9 cellular contexts compared by ENCODE assay signal in genomic region chr1:7752512-7753417, GRCh38. TPM values are rescaled to one million over a fixed set of nuclear protein-coding genes. Genes with fewer than 3 reads are reported as not detected.
DNase-seq lines count a peak whose midpoint lies in the region; ATAC-seq and TF ChIP-seq lines count a peak whose summit lies in the region.
"Had no signal": no experiment of that assay in that cellular context is flagged by ENCODE, and none has a peak within 500 bp of the region (broad histone marks: within the 10 kb centered on the region; RNA-seq: fewer than 3 reads in every experiment).

No MANE protein-coding gene starts in this region.

- peak overlapping the region in 7 of 11 experiments; percentile 4 to 39 (median 17); a peak in 7 of 22 replicates for H3K9ac ChIP-seq in BLaER1 treated with 17β-estradiol and CSF1 and Interleukin-3, amounts not matched to agents 10 nM and 100 nM

- peak overlapping the region in 2 of 11 experiments; percentile 27 to 38; a peak in 3 of 22 replicates for H3K27ac ChIP-seq in BLaER1 treated with 17β-estradiol and CSF1 and Interleukin-3, amounts not matched to agents 10 nM and 100 nM
- H3K27ac ChIP-seq in naive thymus-derived CD4-positive, alpha-beta T cell (ENCODE audit: low read depth, low read length), result no peak overlapping the region
- peak overlapping the region; percentile 17 for H3K27ac ChIP-seq in substantia nigra (ENCODE audit: low read depth, low read length, poor library complexity, severe bottlenecking)

- peak overlapping the region; percentile 17 to 78 (median 45) for H3K4me2 ChIP-seq in BLaER1 treated with 17β-estradiol and CSF1 and Interleukin-3, amounts not matched to agents 10 nM and 100 nM

- no peaks in the 10 kb centered on the region for H3K9me3 Mint-ChIP-seq in naive thymus-derived CD4-positive, alpha-beta T cell
- H3K9me3 Mint-ChIP-seq: IgD-negative memory B cell had no signal

- no peaks in the 10 kb centered on the region for H3K36me3 Mint-ChIP-seq in naive thymus-derived CD4-positive, alpha-beta T cell

- CTCF ChIA-PET in naive thymus-derived CD4-positive, alpha-beta T cell (lab: Charles Lee), result interaction anchor here (0.6 to 7.7 kb wide), 15 partner anchors 9 to 104 kb away, joined by 3 to 204 read pairs (median 4); no protein-coding TSS in a partner anchor

- peaks cover 0 to 13% (median 0%) of the 10 kb centered on the region in 11 experiments; a peak in 4 of 22 replicates for H3K36me3 ChIP-seq in BLaER1 treated with 17β-estradiol and CSF1 and Interleukin-3, amounts not matched to agents 10 nM and 100 nM
- H3K36me3 ChIP-seq in naive thymus-derived CD4-positive, alpha-beta T cell (ENCODE audit: control insufficient read depth in 2 of 3, insufficient read depth in 3 of 3, low read length in 3 of 3), result no peaks in the 10 kb centered on the region

- no peaks in the 10 kb centered on the region for H4K20me1 ChIP-seq in BLaER1 treated with 17β-estradiol and CSF1 and Interleukin-3, amounts not matched to agents 10 nM and 100 nM

- peak overlapping the region in 9 of 10 donors; percentile 12 to 68 (median 55) for H3K4me3 Mint-ChIP-seq in naive thymus-derived CD4-positive, alpha-beta T cell
- H3K4me3 Mint-ChIP-seq: IgD-negative memory B cell had no signal

- H3K4me1 ChIP-seq in BLaER1 treated with 17β-estradiol and CSF1 and Interleukin-3, amounts not matched to agents 10 nM and 100 nM, result peaks cover 11 to 43% (median 27%) of the 10 kb centered on the region in 10 experiments
- H3K4me1 ChIP-seq in naive thymus-derived CD4-positive, alpha-beta T cell (ENCODE audit: control insufficient read depth in 2 of 2, insufficient read depth in 2 of 2, low read length in 2 of 2), result peaks cover 0 to 7% of the 10 kb centered on the region in 2 donors

- peaks cover 11 to 21% (median 19%) of the 10 kb centered on the region in 7 donors for H3K4me1 Mint-ChIP-seq in naive thymus-derived CD4-positive, alpha-beta T cell

- peak overlapping the region in 2 of 10 experiments; percentile 10 to 14; a peak in 2 of 20 replicates for H3K4me3 ChIP-seq in BLaER1 treated with 17β-estradiol and CSF1 and Interleukin-3, amounts not matched to agents 10 nM and 100 nM
- H3K4me3 ChIP-seq in HFF-Myc (replicated peaks; ENCODE audit: low read depth, low read length) (peak overlapping the region; percentile 9; the same call in 1 of the 2 replicates), fibroblast of mammary gland (ENCODE audit: control insufficient read depth, low read depth, low read length) (peak overlapping the region; percentile 19)
- no peak overlapping the region for H3K4me3 ChIP-seq in naive thymus-derived CD4-positive, alpha-beta T cell (ENCODE audit: low read length)

- ATAC-seq in naive thymus-derived CD4-positive, alpha-beta T cell, result peak; percentile 65
- ATAC-seq in GM18861 (IDR thresholded peaks at IDR 0.05; ENCODE audit: unreplicated experiment), result no peak

- no peak overlapping the region for H3K27ac Mint-ChIP-seq in naive thymus-derived CD4-positive, alpha-beta T cell
- H3K27ac Mint-ChIP-seq: IgD-negative memory B cell had no signal

- no peaks in the 10 kb centered on the region for H3K9me3 ChIP-seq in BLaER1 treated with 17β-estradiol and CSF1 and Interleukin-3, amounts not matched to agents 10 nM and 100 nM (replicated peaks in 1 of 11)
- H3K9me3 ChIP-seq in naive thymus-derived CD4-positive, alpha-beta T cell (ENCODE audit: control insufficient read depth in 2 of 3, low read length in 3 of 3), result no peaks in the 10 kb centered on the region

- peak; percentile 73 for TF ChIP-seq CTCF in HFF-Myc (IDR thresholded peaks at IDR 0.05; ENCODE audit: low read depth, low read length, missing control alignments)
- TF ChIP-seq CTCF in fibroblast of mammary gland (conservative IDR thresholded peaks at IDR 0.05; ENCODE audit: control insufficient read depth, insufficient read depth, low read depth, low read length), result peak; percentile 80

- DNase-seq in HFF-Myc (ENCODE audit: extremely low read depth, low read depth) (peak; percentile 36), NCI-H774 (lab: John Stamatoyannopoulos, UW) (peak; percentile 13), fibroblast of mammary gland (ENCODE audit: low read depth) (peak; percentile 68), substantia nigra (lab: John Stamatoyannopoulos, UW) (peak in 38 of 49 donors; percentile 1 to 75 (median 44))
- peak; percentile 27 for DNase-seq in activated T-cell treated with anti-CD3 and anti-CD28 coated beads, Interleukin-2, amount 50 U/mL, for 1 hour
- peak in 8 of 9 donors; percentile 24 to 51 (median 42) for DNase-seq in naive thymus-derived CD4-positive, alpha-beta T cell

- H3K27me3 ChIP-seq in BLaER1 treated with 17β-estradiol and CSF1 and Interleukin-3, amounts not matched to agents 10 nM and 100 nM, result no peaks in the 10 kb centered on the region
- no peaks in the 10 kb centered on the region for H3K27me3 ChIP-seq in naive thymus-derived CD4-positive, alpha-beta T cell (ENCODE audit: control insufficient read depth in 2 of 2, insufficient read depth in 2 of 2, low read length in 2 of 2)

- POLR2A ChIA-PET in naive thymus-derived CD4-positive, alpha-beta T cell (lab: Charles Lee), result interaction anchor here (0.7 to 2.1 kb wide), 2 partner anchors 57 to 85 kb away, joined by 5 to 9 read pairs; no protein-coding TSS in a partner anchor

- H3K27me3 Mint-ChIP-seq in naive thymus-derived CD4-positive, alpha-beta T cell, result peaks cover 5 to 23% (median 15%) of the 10 kb centered on the region in 5 donors

- intact Hi-C loops in naive thymus-derived CD4-positive, alpha-beta T cell (cut with micrococcal nuclease), result loop anchor here (1.0 to 2.0 kb wide), 2 partner anchors 85 to 150 kb away; no protein-coding TSS in a partner anchor

RNA-seq across cellular contexts. Expression of gene VAMP3, which starts 18.3 kb away (rescaled TPM):
- total RNA-seq in naive thymus-derived CD4-positive, alpha-beta T cell, result 10 to 100 TPM; 38.7 to 87.1 (median 60.9) TPM
- 10 to 100 TPM; 33.8 to 36.6 TPM for polyA plus RNA-seq in naive thymus-derived CD4-positive, alpha-beta T cell

RNA-seq across cellular contexts. Expression of gene PER3, which starts 31.3 kb away (rescaled TPM):
- total RNA-seq in naive thymus-derived CD4-positive, alpha-beta T cell, result 10 to 100 TPM in 1 of 5 experiments, 1 to 10 TPM in 4; 2.2 to 10.4 (median 5.1) TPM
- 1 to 10 TPM; 2.8 to 4.1 TPM for polyA plus RNA-seq in naive thymus-derived CD4-positive, alpha-beta T cell

Comparison
In these comparisons a context has a peak if more than half of its experiments do, and no peak if none do; other contexts are left out.
1. DNase-seq: peak in every context shown above with its lines; median percentile 68 in fibroblast of mammary gland; 44 in substantia nigra; 42 in naive thymus-derived CD4-positive, alpha-beta T cell; 36 in HFF-Myc; 27 in activated T-cell treated with anti-CD3 and anti-CD28 coated beads, Interleukin-2, amount 50 U/mL, for 1 hour; 13 in NCI-H774.